14 cellular contexts compared by ENCODE assay signal in the genomic region with DNA sequence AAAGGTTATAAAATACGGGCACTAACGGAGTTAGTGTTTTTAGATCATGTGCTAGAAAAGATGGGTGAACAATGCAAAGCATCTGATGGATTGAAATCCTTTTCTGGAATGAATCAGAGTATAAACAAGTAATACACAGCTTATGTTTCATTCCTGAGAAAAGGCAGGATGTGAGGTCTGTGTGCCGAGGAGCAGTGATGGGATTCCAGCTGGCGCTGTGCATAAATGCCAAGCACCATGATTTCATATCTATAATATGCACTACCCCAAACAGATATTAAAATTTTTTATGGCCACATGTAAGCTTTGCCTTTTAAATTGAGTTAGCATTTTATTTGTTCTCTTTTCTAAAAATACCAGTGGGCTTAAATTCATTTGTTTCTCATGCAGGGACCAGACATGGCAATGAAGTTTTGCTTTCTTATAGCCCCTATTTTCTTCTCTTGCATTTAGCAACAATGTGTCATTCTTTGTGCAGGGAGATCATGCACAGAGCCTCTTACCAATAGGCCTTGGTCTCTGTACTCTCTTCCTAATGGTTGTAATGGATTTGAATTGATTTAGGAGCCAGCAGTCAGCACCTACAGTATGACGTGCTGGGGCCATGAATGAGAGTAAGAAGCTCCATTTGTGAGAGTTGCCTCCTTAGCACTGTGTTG.
DNase-seq lines count a peak whose midpoint lies in the region; ATAC-seq lines count a peak whose summit lies in the region.
"Had no signal": no experiment of that assay in that cellular context is flagged by ENCODE, and none has a peak within 500 bp of the region (broad histone marks: within the 10 kb centered on the region; RNA-seq: fewer than 3 reads in every experiment).

No MANE protein-coding gene starts in this region.

- ATAC-seq in sciatic nerve (no peak), HG03025 (IDR thresholded peaks at IDR 0.05; ENCODE audit: low FRiP score, unreplicated experiment) (no peak)
- ATAC-seq: activated CD4-positive, CD25-positive, alpha-beta regulatory T cell treated with anti-CD3 and anti-CD28 coated beads, Interleukin-2, amount 50 U/mL, for 24 hours; activated T-cell treated with anti-CD3 and anti-CD28 coated beads, Interleukin-2, amount 50 U/mL, for 4 hours; left cardiac atrium had no signal

- H3K36me3 ChIP-seq in SJCRH30: no peaks in the 10 kb centered on the region
- no peaks in the 10 kb centered on the region for H3K36me3 ChIP-seq in skeletal muscle satellite cell (ENCODE audit: insufficient read depth, low read length)
- H3K36me3 ChIP-seq in Karpas-422 (ENCODE audit: insufficient read depth, low read length): no peaks in the 10 kb centered on the region

- no peak overlapping the region for H2AFZ ChIP-seq in Karpas-422 (ENCODE audit: low read length)

- H3K9ac ChIP-seq in skeletal muscle satellite cell (ENCODE audit: low read depth, low read length) (peak overlapping the region; percentile 80), Karpas-422 (ENCODE audit: low read length) (no peak overlapping the region)

- H3K79me2 ChIP-seq in Karpas-422 (ENCODE audit: low read length): no peaks in the 10 kb centered on the region

- H3K4me2 ChIP-seq in skeletal muscle satellite cell (ENCODE audit: low read length): peak overlapping the region; percentile 47
- no peak overlapping the region for H3K4me2 ChIP-seq in Karpas-422 (ENCODE audit: low read depth, low read length, poor library complexity, severe bottlenecking)

- H3K4me1 ChIP-seq in SJCRH30 (peaks cover 21% of the 10 kb centered on the region), skeletal muscle satellite cell (ENCODE audit: control insufficient read depth, insufficient read depth, low read length) (peaks cover 74% of the 10 kb centered on the region), Karpas-422 (ENCODE audit: low read length) (no peaks in the 10 kb centered on the region)
- H3K4me1 ChIP-seq: Caco-2 had no signal

- no peaks in the 10 kb centered on the region for H3K27me3 ChIP-seq in SJCRH30
- H3K27me3 ChIP-seq in skeletal muscle satellite cell (ENCODE audit: control insufficient read depth, insufficient read depth, low read length): no peaks in the 10 kb centered on the region
- no peaks in the 10 kb centered on the region for H3K27me3 ChIP-seq in Karpas-422 (ENCODE audit: low read length)

- H3K27ac ChIP-seq in SJCRH30: peak overlapping the region; percentile 53
- H3K27ac ChIP-seq in Karpas-422 (ENCODE audit: low read length): no peak overlapping the region

- intact Hi-C loops in sciatic nerve (cut with DNase I): no loop called here

- no peaks in the 10 kb centered on the region for H4K20me1 ChIP-seq in Karpas-422 (ENCODE audit: insufficient read depth, low read depth, low read length)

- peak; percentile 74 for DNase-seq in ELR (ENCODE audit: low read depth)
- peak; percentile 41 to 42 for DNase-seq in SJCRH30
- peak; percentile 92 for DNase-seq in fibroblast of peridontal ligament (ENCODE audit: extremely low read depth)
- no peak for DNase-seq in NCI-H187 treated with DMSO at 0.1 percent for 48 hours (lab: John Stamatoyannopoulos, UW)
- DNase-seq in sciatic nerve (ENCODE audit: low spot score): no peak
- DNase-seq in Karpas-422: no peak
- DNase-seq: activated T-cell treated with anti-CD3 and anti-CD28 coated beads, Interleukin-2, amount 50 U/mL, for 4 hours; Caco-2; effector memory CD4-positive, alpha-beta T cell; left cardiac atrium; NCI-H2171 had no signal

- H3K9me3 ChIP-seq in SJCRH30 (replicated peaks): no peaks in the 10 kb centered on the region
- H3K9me3 ChIP-seq in skeletal muscle satellite cell (replicated peaks; ENCODE audit: low read length): no peaks in the 10 kb centered on the region
- H3K9me3 ChIP-seq in Karpas-422 (ENCODE audit: low read length): no peaks in the 10 kb centered on the region
- H3K9me3 ChIP-seq: Caco-2 had no signal

- no peaks in the 10 kb centered on the region for H3K9me2 ChIP-seq in Karpas-422 (replicated peaks; ENCODE audit: insufficient read depth, low read length)

- H3K4me3 ChIP-seq in SJCRH30 (no peak overlapping the region), skeletal muscle satellite cell (ENCODE audit: low read length) (no peak overlapping the region), Karpas-422 (ENCODE audit: low read length) (no peak overlapping the region)

Comparison
In these comparisons a context has a peak if more than half of its experiments do, and no peak if none do; other contexts are left out.
1. DNase-seq: peak in ELR (single experiment), SJCRH30 (2 of 2) and fibroblast of peridontal ligament (single experiment); none in NCI-H187 treated with DMSO at 0.1 percent for 48 hours (single experiment), sciatic nerve (single experiment) and Karpas-422 (single experiment).